23 cellular contexts compared by ENCODE assay signal in the genomic region with DNA sequence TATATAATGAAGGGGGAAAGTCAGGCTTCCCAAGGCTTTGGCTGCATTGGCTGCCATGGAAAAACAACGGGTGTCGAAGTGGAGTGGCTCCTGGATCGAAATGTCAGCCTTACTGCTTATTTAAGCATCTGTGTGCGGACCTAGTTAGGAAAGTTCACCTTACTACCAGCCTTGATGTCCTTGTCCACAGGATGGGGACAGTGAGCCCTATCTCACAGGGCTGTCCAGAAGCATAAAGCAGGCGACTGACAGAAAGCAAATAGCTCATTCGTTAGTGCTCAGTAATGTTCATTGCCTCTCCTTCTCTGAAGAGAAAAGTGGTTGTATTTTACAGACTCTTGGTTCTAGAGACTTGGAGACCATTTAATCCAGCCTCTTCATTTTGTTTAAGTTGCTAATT.
A peak's percentile ranks its signal among the peaks of the same experiment; 100 is the strongest.
DNase-seq lines count a peak whose midpoint lies in the region; ATAC-seq and TF ChIP-seq lines count a peak whose summit lies in the region.
"Had no signal": no experiment of that assay in that cellular context is flagged by ENCODE, and none has a peak within 500 bp of the region (broad histone marks: within the 10 kb centered on the region; RNA-seq: fewer than 3 reads in every experiment).

No MANE protein-coding gene starts in this region.

- no peaks in the 10 kb centered on the region for H3K4me1 ChIP-seq in MM.1S (ENCODE audit: low read length)
- H3K4me1 ChIP-seq: HAP-1 had no signal

- H3K27ac Mint-ChIP-seq in activated naive CD4-positive, alpha-beta T cell treated with anti-CD3 and anti-CD28 coated beads, Interleukin-2, amount 50 U/mL, for 24 hours, result peak overlapping the region; percentile 79
- no peak overlapping the region for H3K27ac Mint-ChIP-seq in HFFc6
- H3K27ac Mint-ChIP-seq in chondrocyte (ENCODE audit: unreplicated experiment), result no peak overlapping the region
- H3K27ac Mint-ChIP-seq: type B pancreatic cell had no signal

- H3K27me3 ChIP-seq in MM.1S (replicated peaks; ENCODE audit: insufficient read depth, low read length), result no peaks in the 10 kb centered on the region
- H3K27me3 ChIP-seq: ascending aorta had no signal

- no peaks in the 10 kb centered on the region for H3K9me3 Mint-ChIP-seq in activated naive CD4-positive, alpha-beta T cell treated with anti-CD3 and anti-CD28 coated beads, Interleukin-2, amount 50 U/mL, for 24 hours
- no peaks in the 10 kb centered on the region for H3K9me3 Mint-ChIP-seq in HFFc6
- no peaks in the 10 kb centered on the region for H3K9me3 Mint-ChIP-seq in chondrocyte (ENCODE audit: low read depth)
- H3K9me3 Mint-ChIP-seq: activated naive CD4-positive, alpha-beta T cell treated with anti-CD3 and anti-CD28 coated beads, Interleukin-2, amount 50 U/mL, for 72 hours; type B pancreatic cell had no signal

- H3K27ac ChIP-seq in MM.1S (ENCODE audit: low read length), result no peak overlapping the region
- H3K27ac ChIP-seq: ascending aorta, left ventricle myocardium inferior had no signal

- TF ChIP-seq CTCF in HFFc6 (IDR thresholded peaks at IDR 0.05) (peak; percentile 13; the same call in 1 of the 2 replicates), chondrocyte (IDR thresholded peaks at IDR 0.05) (peak; percentile 38), retinal pigment epithelial cell (conservative IDR thresholded peaks at IDR 0.05; ENCODE audit: low read depth, low read length) (peak; percentile 10), MM.1S (IDR thresholded peaks at IDR 0.05; ENCODE audit: low read length) (no peak)

- no peaks in the 10 kb centered on the region for H3K27me3 Mint-ChIP-seq in activated naive CD4-positive, alpha-beta T cell treated with anti-CD3 and anti-CD28 coated beads, Interleukin-2, amount 50 U/mL, for 24 hours
- peaks cover 3% of the 10 kb centered on the region; the same call in 1 of the 2 replicates for H3K27me3 Mint-ChIP-seq in HFFc6 (ENCODE audit: insufficient read depth)
- H3K27me3 Mint-ChIP-seq in chondrocyte (ENCODE audit: low read depth), result no peaks in the 10 kb centered on the region
- H3K27me3 Mint-ChIP-seq: type B pancreatic cell had no signal

- H3K36me3 ChIP-seq in MM.1S (replicated peaks; ENCODE audit: insufficient read depth, low read length), result peaks cover 8% of the 10 kb centered on the region; the same call in 1 of the 2 replicates
- H3K36me3 ChIP-seq: ascending aorta had no signal

- H3K4me3 Mint-ChIP-seq in activated naive CD4-positive, alpha-beta T cell treated with anti-CD3 and anti-CD28 coated beads, Interleukin-2, amount 50 U/mL, for 24 hours, result no peak overlapping the region
- H3K4me3 Mint-ChIP-seq in HFFc6, result no peak overlapping the region
- no peak overlapping the region for H3K4me3 Mint-ChIP-seq in chondrocyte (ENCODE audit: unreplicated experiment)
- H3K4me3 Mint-ChIP-seq: type B pancreatic cell had no signal

- H3K4me3 ChIP-seq in retinal pigment epithelial cell (ENCODE audit: low read length), result no peak overlapping the region
- H3K4me3 ChIP-seq in MM.1S (ENCODE audit: low read length), result no peak overlapping the region
- H3K4me3 ChIP-seq: ascending aorta, HAP-1, left ventricle myocardium inferior had no signal

- H3K9me2 ChIP-seq in MM.1S (replicated peaks; ENCODE audit: insufficient read depth, low read length), result no peaks in the 10 kb centered on the region

- H3K79me2 ChIP-seq in MM.1S (ENCODE audit: low read length), result no peaks in the 10 kb centered on the region

- H4K20me1 ChIP-seq in MM.1S (ENCODE audit: insufficient read depth, low read length), result no peaks in the 10 kb centered on the region

- no peak overlapping the region for H3K4me2 ChIP-seq in MM.1S (ENCODE audit: low read depth, low read length)

- DNase-seq in activated naive CD4-positive, alpha-beta T cell (lab: John Stamatoyannopoulos, UW), result no peak
- no peak for DNase-seq in HFFc6
- DNase-seq in chondrocyte (ENCODE audit: low spot score), result no peak
- no peak for DNase-seq in retinal pigment epithelial cell (ENCODE audit: low read depth)
- no peak for DNase-seq in stimulated activated CD4-positive, alpha-beta T cell treated with anti-CD3 and anti-CD28 coated beads, Interleukin-4, amount 100 ng/mL, for 4 hours
- no peak for DNase-seq in MM.1S
- DNase-seq: activated CD4-positive, alpha-beta T cell treated with anti-CD3 and anti-CD28 coated beads for 4 hours; activated T-cell treated with anti-CD3 and anti-CD28 coated beads, Interleukin-2, amount 50 U/mL, for 48 hours; DMS79 treated with DMSO at 0.1 percent for 48 hours; left ventricle myocardium inferior; NCI-H1417 treated with DMSO at 0.1 percent for 48 hours; NCI-H2081; NCI-H2227 treated with DMSO at 0.1 percent for 48 hours; occipital lobe; small intestine; stimulated activated CD4-positive, alpha-beta T cell treated with anti-CD3 and anti-CD28 coated beads, Interleukin-2, amount 100 ng/mL, for 24 hours; T-helper 2 cell had no signal

- H3K4me1 Mint-ChIP-seq in activated naive CD4-positive, alpha-beta T cell treated with anti-CD3 and anti-CD28 coated beads, Interleukin-2, amount 50 U/mL, for 24 hours, result peaks cover 15% of the 10 kb centered on the region
- peaks cover 7% of the 10 kb centered on the region for H3K4me1 Mint-ChIP-seq in HFFc6 (ENCODE audit: low read depth)
- H3K4me1 Mint-ChIP-seq in chondrocyte (ENCODE audit: low read depth), result peaks cover 57% of the 10 kb centered on the region

- H3F3A ChIP-seq in MM.1S (ENCODE audit: insufficient read depth, low read length), result no peaks in the 10 kb centered on the region

- no peaks in the 10 kb centered on the region for H3K9me3 ChIP-seq in MM.1S (replicated peaks; ENCODE audit: insufficient read depth, low read length)
- H3K9me3 ChIP-seq: ascending aorta, HAP-1, left ventricle myocardium inferior had no signal

- H3K36me3 Mint-ChIP-seq in activated naive CD4-positive, alpha-beta T cell treated with anti-CD3 and anti-CD28 coated beads, Interleukin-2, amount 50 U/mL, for 24 hours, result peaks cover 19% of the 10 kb centered on the region
- H3K36me3 Mint-ChIP-seq in HFFc6 (ENCODE audit: low read depth) (peaks cover 8% of the 10 kb centered on the region), chondrocyte (ENCODE audit: low read depth) (peaks cover 3% of the 10 kb centered on the region)

- no peak overlapping the region for H3K9ac ChIP-seq in MM.1S (ENCODE audit: low read length)

- no peak overlapping the region for H2AFZ ChIP-seq in MM.1S (ENCODE audit: low read length)

- no peak for ATAC-seq in HG02588 (IDR thresholded peaks at IDR 0.05; ENCODE audit: unreplicated experiment)
- ATAC-seq: activated naive CD4-positive, alpha-beta T cell treated with anti-CD3 and anti-CD28 coated beads, Interleukin-2, amount 50 U/mL, for 72 hours had no signal
